ENCODE assay signal across 10 cellular contexts in the genomic region with DNA sequence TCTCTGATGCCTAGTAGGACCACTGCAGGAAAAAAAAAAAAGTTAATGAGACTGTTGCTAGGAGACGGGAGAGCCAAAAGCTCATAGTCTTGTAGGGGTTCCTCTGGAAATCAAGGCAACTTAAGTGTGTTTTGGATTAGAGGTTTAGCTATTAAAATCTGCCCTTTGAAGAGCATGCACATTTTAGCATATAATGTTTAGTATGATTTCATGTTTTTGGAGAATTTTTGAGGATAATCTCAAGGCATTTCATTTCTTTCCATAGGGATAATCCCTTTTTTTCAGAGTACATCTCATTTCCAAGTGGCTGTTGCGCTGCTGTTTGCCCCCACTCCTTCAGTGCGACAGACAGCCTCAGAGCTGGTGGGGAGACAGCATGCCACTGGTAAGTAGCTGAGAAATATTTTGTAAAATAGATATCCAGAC. TPM values are rescaled to one million over a fixed set of nuclear protein-coding genes. Genes with fewer than 3 reads are reported as not detected.
DNase-seq lines count a peak whose midpoint lies in the region; ATAC-seq and TF ChIP-seq lines count a peak whose summit lies in the region.
"Had no signal": no experiment of that assay in that cellular context is flagged by ENCODE, and none has a peak within 500 bp of the region (broad histone marks: within the 10 kb centered on the region; RNA-seq: fewer than 3 reads in every experiment).

A gene (plus strand): TSS at position 339 of the 426 bp plus-strand sequence.

- no peaks in the 10 kb centered on the region for H3K9me3 ChIP-seq in adrenal gland (replicated peaks in 1 of 3)
- H3K9me3 ChIP-seq in right atrium auricular region = no peaks in the 10 kb centered on the region
- no peaks in the 10 kb centered on the region for H3K9me3 ChIP-seq in osteoblast (ENCODE audit: low read depth, low read length)

- H3K27ac ChIP-seq in adrenal gland (no peak within 1 kb of the TSS), right atrium auricular region (no peak within 1 kb of the TSS), osteoblast (ENCODE audit: low read depth, low read length) (no peak within 1 kb of the TSS)

- H3K27me3 ChIP-seq in BJ (ENCODE audit: control insufficient read depth, insufficient read depth, low read length) = no peaks in the 10 kb centered on the region
- peaks cover 20% of the 10 kb centered on the region for H3K27me3 ChIP-seq in adrenal gland
- H3K27me3 ChIP-seq in right atrium auricular region = no peaks in the 10 kb centered on the region
- no peaks in the 10 kb centered on the region for H3K27me3 ChIP-seq in osteoblast (ENCODE audit: insufficient read depth, low read length)

- TF ChIP-seq CTCF in BJ (IDR thresholded peaks at IDR 0.05; ENCODE audit: insufficient read depth, low read depth, low read length) (no peak), adrenal gland (IDR thresholded peaks at IDR 0.05) (no peak), right atrium auricular region (IDR thresholded peaks at IDR 0.05) (no peak), osteoblast (IDR thresholded peaks at IDR 0.05; ENCODE audit: extremely low read depth, low read depth, low read length) (no peak)

- DNase-seq in BJ (ENCODE audit: low read depth) = no peak
- DNase-seq in adrenal gland = no peak
- DNase-seq in right atrium auricular region (ENCODE audit: low spot score) = no peak
- no peak for DNase-seq in osteoblast (ENCODE audit: insufficient read length, low spot score, missing footprints)
- DNase-seq in EL = no peak
- DNase-seq in UCSD-AML1 (lab: John Stamatoyannopoulos, UW; ENCODE audit: unreplicated experiment) = no peak
- DNase-seq: NCI-H526, small intestine had no signal

- H3K4me1 ChIP-seq in adrenal gland (replicated peaks in 1 of 2) (no peaks in the 10 kb centered on the region), right atrium auricular region (no peaks in the 10 kb centered on the region), osteoblast (ENCODE audit: insufficient read depth, low read length) (no peaks in the 10 kb centered on the region)

- H3K4me3 ChIP-seq in BJ (ENCODE audit: low read depth, low read length) (no peak within 1 kb of the TSS), adrenal gland (no peak within 1 kb of the TSS), right atrium auricular region (peak within 1 kb of the TSS; percentile 7 to 22), osteoblast (ENCODE audit: insufficient read depth, low read length) (no peak within 1 kb of the TSS)

- CTCF ChIA-PET in BJ (lab: Yijun Ruan, JAX) = no interaction called here

- no peaks in the 10 kb centered on the region for H3K79me2 ChIP-seq in osteoblast (ENCODE audit: insufficient read depth, low read length)

- H3K36me3 ChIP-seq in BJ (ENCODE audit: control insufficient read depth, insufficient read depth, low read length) = no peaks in the 10 kb centered on the region
- H3K36me3 ChIP-seq in adrenal gland (replicated peaks in 1 of 2) = no peaks in the 10 kb centered on the region
- no peaks in the 10 kb centered on the region for H3K36me3 ChIP-seq in right atrium auricular region
- H3K36me3 ChIP-seq in osteoblast (ENCODE audit: insufficient read depth, low read length) = no peaks in the 10 kb centered on the region

- WGBS in adrenal gland, 4 donors = 49 to 59% (median 54%) methylated on average over 3 of the region's 3 CpGs

- H4K20me1 ChIP-seq in osteoblast (ENCODE audit: insufficient read depth, low read length) = no peaks in the 10 kb centered on the region

- intact Hi-C loops in adrenal gland (cut with DNase I) = no loop called here

- no peak within 1 kb of the TSS for H2AFZ ChIP-seq in osteoblast (ENCODE audit: low read length)

- no peak within 1 kb of the TSS for H3K4me2 ChIP-seq in osteoblast (ENCODE audit: insufficient read depth, low read length)

- TF ChIP-seq POLR2A in adrenal gland (IDR thresholded peaks at IDR 0.05) = no peak

- ATAC-seq in HG03175 (IDR thresholded peaks at IDR 0.05; ENCODE audit: unreplicated experiment) (no peak), HG02970 (IDR thresholded peaks at IDR 0.05; ENCODE audit: low FRiP score, unreplicated experiment) (no peak)

- POLR2A ChIA-PET in BJ (lab: Charles Lee) = no interaction called here

RNA-seq across cellular contexts. Expression of the gene that starts here (rescaled TPM):
- polyA plus RNA-seq in BJ (2011; rRNA removed) = 54.3 and 87.0 TPM in 2 replicates
- 19.8 and 40.6 TPM in 2 replicates for polyA minus RNA-seq in BJ (2011; rRNA and poly(A)+ RNA removed)
- total RNA-seq in adrenal gland = 10 to 100 TPM in 5 of 8 donors, 1 to 10 TPM in 3; 2.9 to 94.0 (median 23.8) TPM
- 10 to 100 TPM in 1 of 3 donors, 1 to 10 TPM in 2; 2.3 to 56.5 (median 5.1) TPM for polyA plus RNA-seq in adrenal gland
- total RNA-seq in right atrium auricular region = 10 to 100 TPM; 34.1 to 91.0 TPM
- 9.4 and 10.1 TPM in 2 replicates for total RNA-seq in osteoblast

Comparison
In these comparisons a context has a peak if more than half of its experiments do, and no peak if none do; other contexts are left out.
1. H3K4me3 ChIP-seq: peak in right atrium auricular region (2 of 2); none in BJ (single experiment), adrenal gland (0 of 4) and osteoblast (single experiment).